ENCODE assay signal across 28 cellular contexts in genomic region chr17:71790791-71791190, GRCh38.
A peak's percentile ranks its signal among the peaks of the same experiment; 100 is the strongest.
DNase-seq lines count a peak whose midpoint lies in the region; ATAC-seq and TF ChIP-seq lines count a peak whose summit lies in the region.
"Had no signal": no experiment of that assay in that cellular context is flagged by ENCODE, and none has a peak within 500 bp of the region (broad histone marks: within the 10 kb centered on the region; RNA-seq: fewer than 3 reads in every experiment).

No MANE protein-coding gene starts in this region.

- no peaks in the 10 kb centered on the region for H3K27me3 ChIP-seq in ACC112 (ENCODE audit: insufficient read depth, low read length)
- no peaks in the 10 kb centered on the region for H3K27me3 ChIP-seq in heart left ventricle
- H3K27me3 ChIP-seq: body of pancreas, ovary, stomach, tibial nerve had no signal

- H3K4me1 ChIP-seq in ACC112 (ENCODE audit: control insufficient read depth, insufficient read depth, low read length, unreplicated experiment) (peaks cover 26% of the 10 kb centered on the region), heart left ventricle (no peaks in the 10 kb centered on the region)
- H3K4me1 ChIP-seq: body of pancreas, stomach, tibial nerve had no signal

- no peak for TF ChIP-seq POLR2A in heart left ventricle (IDR thresholded peaks at IDR 0.05)

- H3K36me3 ChIP-seq in ACC112 (ENCODE audit: insufficient read depth, low read length) (no peaks in the 10 kb centered on the region), heart left ventricle (no peaks in the 10 kb centered on the region)
- H3K36me3 ChIP-seq: ovary, stomach, tibial nerve had no signal

- intact Hi-C loops in heart left ventricle (cut with DNase I): no loop called here

- H3K79me2 ChIP-seq in ACC112 (ENCODE audit: control insufficient read depth, insufficient read depth, low read length, unreplicated experiment): no peaks in the 10 kb centered on the region

- no peak for ATAC-seq in heart left ventricle
- ATAC-seq: activated CD4-positive, alpha-beta T cell treated with anti-CD3 and anti-CD28 coated beads for 36 hours; activated T-cell treated with anti-CD3 and anti-CD28 coated beads, Interleukin-2, amount 50 U/mL, for 72 hours; body of pancreas; effector memory CD8-positive, alpha-beta T cell; left lobe of liver; natural killer cell treated with Interleukin-12 subunit alpha and Interleukin-12 subunit beta and Interleukin-15 and Interleukin-18, amount 100 ng/mL, for 72 hours; right cardiac atrium had no signal

- 0 out of 2 replicates have a peak overlapping the region, but pooled peaks have one; percentile 17 for H3K27ac ChIP-seq in ACC112 (ENCODE audit: low read depth, low read length)
- H3K27ac ChIP-seq in heart left ventricle: no peak overlapping the region
- H3K27ac ChIP-seq: body of pancreas, C4-2B, ovary, stomach, tibial nerve had no signal

- peak; percentile 39 for DNase-seq in HS-5 (ENCODE audit: low read depth)
- DNase-seq in amniotic epithelial cell (ENCODE audit: low read depth): peak; percentile 5
- peak; percentile 8 for DNase-seq in iris pigment epithelial cell (ENCODE audit: low read depth)
- no peak for DNase-seq in activated T-cell treated with anti-CD3 and anti-CD28 coated beads, Interleukin-2, amount 50 U/mL, for 1 hour
- no peak for DNase-seq in cerebellar cortex (ENCODE audit: low spot score)
- no peak for DNase-seq in heart left ventricle
- no peak for DNase-seq in OCI-M2 (lab: John Stamatoyannopoulos, UW; ENCODE audit: unreplicated experiment)
- DNase-seq: ACHN; activated CD4-positive, alpha-beta T cell treated with anti-CD3 and anti-CD28 coated beads for 36 hours; activated T-cell treated with anti-CD3 and anti-CD28 coated beads, Interleukin-2, amount 50 U/mL, for 72 hours; body of pancreas; Calu3; effector memory CD8-positive, alpha-beta T cell; NCI-H1092 treated with DMSO at 0.1 percent for 48 hours; NCI-H2029; NCI-H226; NCI-H774; ovary; right cardiac atrium; SIG-M5; stimulated activated CD4-positive, alpha-beta T cell treated with anti-CD3 and anti-CD28 coated beads, Interleukin-15, amount 100 ng/mL, for 24 hours; stomach; T-helper 1 cell had no signal

- WGBS in heart left ventricle, 4 donors: 77 to 85% (median 79%) methylated on average over 4 of the region's 4 CpGs

- TF ChIP-seq CTCF in heart left ventricle (IDR thresholded peaks at IDR 0.05): no peak

- peak overlapping the region; percentile 32; the same call in 1 of the 2 replicates for H3K4me3 ChIP-seq in ACC112 (ENCODE audit: low read depth, low read length)
- H3K4me3 ChIP-seq in heart left ventricle: no peak overlapping the region
- H3K4me3 ChIP-seq: body of pancreas, ovary, stomach, tibial nerve had no signal

- peak overlapping the region; percentile 66 for H2AFZ ChIP-seq in ACC112 (ENCODE audit: low read length, unreplicated experiment)

- H3K9me3 ChIP-seq in heart left ventricle: no peaks in the 10 kb centered on the region
- H3K9me3 ChIP-seq: body of pancreas, ovary, stomach, tibial nerve had no signal

Comparison
In these comparisons a context has a peak if more than half of its experiments do, and no peak if none do; other contexts are left out.
1. DNase-seq: peak in HS-5 (single experiment), amniotic epithelial cell (single experiment) and iris pigment epithelial cell (single experiment); none in activated T-cell treated with anti-CD3 and anti-CD28 coated beads, Interleukin-2, amount 50 U/mL, for 1 hour (single experiment), cerebellar cortex (single experiment), heart left ventricle (0 of 5) and OCI-M2 (single experiment).